Comparison of ENCODE assay signal across 8 cellular contexts in the genomic region with DNA sequence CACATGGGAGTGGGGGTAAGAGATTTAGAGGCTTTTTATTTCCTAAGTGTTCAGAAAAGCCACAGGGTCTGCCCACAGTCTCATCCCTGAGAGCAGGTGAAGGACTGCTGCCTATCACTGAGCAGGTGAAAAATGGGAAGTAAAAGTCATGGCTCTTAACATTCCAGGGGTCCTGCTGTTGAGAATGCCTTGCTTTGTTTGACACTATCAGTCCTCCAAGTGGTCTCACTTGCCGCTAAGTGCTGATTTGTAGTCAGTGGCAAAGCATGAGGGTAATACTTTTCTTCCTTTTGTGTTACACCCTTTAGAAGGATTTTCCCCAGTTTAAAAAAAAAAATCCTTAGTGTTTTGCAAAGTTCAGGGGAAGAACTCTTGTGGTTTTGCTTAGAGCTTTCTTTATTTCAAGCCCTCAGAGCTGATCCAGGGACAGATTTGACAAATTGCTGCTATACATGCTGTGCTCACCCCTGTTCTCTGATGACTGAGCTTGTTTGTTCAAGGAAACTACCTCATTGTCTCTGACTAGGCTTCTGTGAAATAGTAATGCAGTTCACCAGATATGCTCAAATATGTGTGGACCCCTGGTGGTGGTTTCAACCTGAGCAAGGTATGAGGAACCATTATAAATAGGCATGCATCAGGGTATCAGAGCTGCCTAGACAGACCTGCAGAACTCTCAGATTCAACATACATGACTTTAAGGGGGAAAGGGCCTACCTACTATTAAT.
DNase-seq lines count a peak whose midpoint lies in the region; ATAC-seq and TF ChIP-seq lines count a peak whose summit lies in the region.

No MANE protein-coding gene starts in this region.

- TF ChIP-seq EP300 in SK-N-SH (IDR thresholded peaks at IDR 0.05; ENCODE audit: borderline replicate concordance in 1 of 2, low read depth in 1 of 2, low read length in 1 of 2) = no peak

- ATAC-seq in GM19467 (IDR thresholded peaks at IDR 0.05; ENCODE audit: unreplicated experiment) (peak; percentile 86), HG03469 (IDR thresholded peaks at IDR 0.05; ENCODE audit: unreplicated experiment) (peak; percentile 87)

- DNase-seq in AG04450 (ENCODE audit: low read depth, low spot score) = peak; percentile 51
- DNase-seq in SK-N-SH = no peak
- DNase-seq in UCSD-AML1 (lab: John Stamatoyannopoulos, UW; ENCODE audit: unreplicated experiment) = no peak
- DNase-seq in H7 = no peak
- no peak for DNase-seq in HuH-7.5 (ENCODE audit: low spot score)

- H3K27me3 ChIP-seq in AG04450 (ENCODE audit: control insufficient read depth, insufficient read depth, low read length) (no peaks in the 10 kb centered on the region), SK-N-SH (ENCODE audit: insufficient read depth) (peaks cover 17% of the 10 kb centered on the region; the same call in 1 of the 2 replicates), liver (ENCODE audit: control insufficient read depth in 4 of 4, insufficient read depth in 4 of 4, low read length in 3 of 4) (no peaks in the 10 kb centered on the region), H7 (ENCODE audit: control insufficient read depth, insufficient read depth, low read length) (no peaks in the 10 kb centered on the region)

- H3K9ac ChIP-seq in SK-N-SH (no peak overlapping the region), liver (ENCODE audit: low read depth in 1 of 2, low read length in 2 of 2) (no peak overlapping the region)

- no peaks in the 10 kb centered on the region for H3K9me3 ChIP-seq in AG04450 (ENCODE audit: control insufficient read depth, insufficient read depth, low read length)
- H3K9me3 ChIP-seq in SK-N-SH = no peaks in the 10 kb centered on the region
- H3K9me3 ChIP-seq in liver (ENCODE audit: control insufficient read depth in 4 of 4, low read length in 3 of 4) = no peaks in the 10 kb centered on the region

- H3F3A ChIP-seq in SK-N-SH (replicated peaks; ENCODE audit: insufficient read depth) = no peaks in the 10 kb centered on the region

- no peak overlapping the region for H3K27ac ChIP-seq in AG04450 (ENCODE audit: low read depth, low read length)
- H3K27ac ChIP-seq in SK-N-SH (ENCODE audit: low read depth in 2 of 2, low read length in 1 of 2) = no peak overlapping the region
- H3K27ac ChIP-seq in liver (ENCODE audit: low read depth in 1 of 2, low read length in 2 of 2) = no peak overlapping the region

- 43% methylated on average over 1 of the region's 1 CpG for WGBS in SK-N-SH (ENCODE audit: low lambda C conversion rate)
- WGBS in liver = 99% methylated on average over 1 of the region's 1 CpG

- H2AFZ ChIP-seq in SK-N-SH (ENCODE audit: low read depth) = no peak overlapping the region

- H3K4me2 ChIP-seq in SK-N-SH = no peak overlapping the region

- no peaks in the 10 kb centered on the region for H4K20me1 ChIP-seq in SK-N-SH (ENCODE audit: insufficient read depth)

- H3K9me2 ChIP-seq in SK-N-SH = no peaks in the 10 kb centered on the region

- H3K36me3 ChIP-seq in SK-N-SH (replicated peaks in 1 of 2; ENCODE audit: control insufficient read depth in 1 of 2, insufficient read depth in 2 of 2, low read length in 1 of 2) (no peaks in the 10 kb centered on the region), liver (ENCODE audit: control insufficient read depth in 4 of 4, insufficient read depth in 3 of 4, low read depth in 1 of 4, low read length in 3 of 4) (no peaks in the 10 kb centered on the region), H7 (replicated peaks; ENCODE audit: control insufficient read depth, insufficient read depth, low read length) (no peaks in the 10 kb centered on the region)

- CTCF ChIA-PET in AG04450 (lab: Charles Lee) (interaction anchor here (0.6 to 2.2 kb wide), 6 partner anchors 21 to 251 kb away, joined by 3 to 9 read pairs (median 5); no protein-coding TSS in a partner anchor), SK-N-SH (lab: Yijun Ruan, JAX) (interaction anchor here (1.0 kb wide), 1 partner anchor 8 kb away, joined by 3 read pairs; no protein-coding TSS in a partner anchor)

- H3K4me1 ChIP-seq in SK-N-SH (ENCODE audit: control insufficient read depth in 1 of 2, insufficient read depth in 2 of 2, low read depth in 1 of 2, low read length in 1 of 2) (no peaks in the 10 kb centered on the region; a peak in 1 of 4 replicates), liver (ENCODE audit: control insufficient read depth in 4 of 4, insufficient read depth in 4 of 4, low read length in 3 of 4) (peaks cover 7 to 24% (median 18%) of the 10 kb centered on the region in 4 donors)

- H3K79me2 ChIP-seq in SK-N-SH (ENCODE audit: insufficient read depth) = no peaks in the 10 kb centered on the region

- POLR2A ChIA-PET in AG04450 (lab: Yijun Ruan, JAX) = interaction anchor here (0.6 kb wide), 1 partner anchor 92 kb away, joined by 6 read pairs; no protein-coding TSS in a partner anchor
- POLR2A ChIA-PET in SK-N-SH (lab: Yijun Ruan, JAX) = no interaction called here

- H3K4me3 ChIP-seq in AG04450 (ENCODE audit: low read depth, low read length) = no peak overlapping the region
- no peak overlapping the region for H3K4me3 ChIP-seq in SK-N-SH (ENCODE audit: low read depth in 2 of 2, low read length in 1 of 2)
- no peak overlapping the region for H3K4me3 ChIP-seq in liver (ENCODE audit: low read depth in 1 of 3, low read length in 3 of 3)
- H3K4me3 ChIP-seq in H7 (ENCODE audit: insufficient read depth, low read depth, low read length) = no peak overlapping the region

- TF ChIP-seq CTCF in AG04450 (IDR thresholded peaks at IDR 0.05; ENCODE audit: low read depth, low read length) (peak; percentile 54), SK-N-SH (IDR thresholded peaks at IDR 0.05) (peak; percentile 17; the same call in 1 of the 2 replicates), liver (IDR thresholded peaks at IDR 0.05; ENCODE audit: low read depth, low read length, missing input control) (peak; percentile 25)

- no peak for TF ChIP-seq RAD21 in SK-N-SH (IDR thresholded peaks at IDR 0.05; ENCODE audit: low read length)
- TF ChIP-seq RAD21 in liver (IDR thresholded peaks at IDR 0.05) = peak; percentile 48 to 69

TF ChIP-seq in SK-N-SH, 30 proteins besides CTCF, POLR2A, EP300 and RAD21:
- TF ChIP-seq, protein P1, sequence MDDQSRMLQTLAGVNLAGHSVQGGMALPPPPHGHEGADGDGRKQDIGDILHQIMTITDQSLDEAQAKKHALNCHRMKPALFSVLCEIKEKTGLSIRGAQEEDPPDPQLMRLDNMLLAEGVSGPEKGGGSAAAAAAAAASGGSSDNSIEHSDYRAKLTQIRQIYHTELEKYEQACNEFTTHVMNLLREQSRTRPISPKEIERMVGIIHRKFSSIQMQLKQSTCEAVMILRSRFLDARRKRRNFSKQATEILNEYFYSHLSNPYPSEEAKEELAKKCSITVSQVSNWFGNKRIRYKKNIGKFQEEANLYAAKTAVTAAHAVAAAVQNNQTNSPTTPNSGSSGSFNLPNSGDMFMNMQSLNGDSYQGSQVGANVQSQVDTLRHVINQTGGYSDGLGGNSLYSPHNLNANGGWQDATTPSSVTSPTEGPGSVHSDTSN (IDR thresholded peaks at IDR 0.05) = no peak
- no peak for TF ChIP-seq RCOR1 (IDR thresholded peaks at IDR 0.05; ENCODE audit: low read length)
- no peak for TF ChIP-seq GATA2 (CRISPR knock-in tag; IDR thresholded peaks at IDR 0.05)
- TF ChIP-seq, protein P2, sequence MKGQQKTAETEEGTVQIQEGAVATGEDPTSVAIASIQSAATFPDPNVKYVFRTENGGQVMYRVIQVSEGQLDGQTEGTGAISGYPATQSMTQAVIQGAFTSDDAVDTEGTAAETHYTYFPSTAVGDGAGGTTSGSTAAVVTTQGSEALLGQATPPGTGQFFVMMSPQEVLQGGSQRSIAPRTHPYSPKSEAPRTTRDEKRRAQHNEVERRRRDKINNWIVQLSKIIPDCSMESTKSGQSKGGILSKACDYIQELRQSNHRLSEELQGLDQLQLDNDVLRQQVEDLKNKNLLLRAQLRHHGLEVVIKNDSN (IDR thresholded peaks at IDR 0.05; ENCODE audit: borderline replicate concordance, low read depth) = no peak
- TF ChIP-seq JUND (IDR thresholded peaks at IDR 0.05) = no peak
- no peak for TF ChIP-seq POLR2AphosphoS5 (IDR thresholded peaks at IDR 0.05; ENCODE audit: low read depth, low read length)
- TF ChIP-seq RFX5 (IDR thresholded peaks at IDR 0.05; ENCODE audit: low read length) = no peak
- TF ChIP-seq YY1 (IDR thresholded peaks at IDR 0.05; ENCODE audit: low read depth) = no peak
- no peak for TF ChIP-seq TAF1 (IDR thresholded peaks at IDR 0.05; ENCODE audit: borderline replicate concordance, low read depth, low read length)

TF ChIP-seq in liver, 16 proteins besides CTCF, POLR2A, EP300 and RAD21:
- no peak for TF ChIP-seq JUND (IDR thresholded peaks at IDR 0.05)
- TF ChIP-seq NR2F2 (IDR thresholded peaks at IDR 0.05) = no peak
- TF ChIP-seq RXRA (IDR thresholded peaks at IDR 0.05) = no peak
- TF ChIP-seq HNF4G (IDR thresholded peaks at IDR 0.05) = no peak
- no peak for TF ChIP-seq SP1 (IDR thresholded peaks at IDR 0.05)
- TF ChIP-seq HNF4A (conservative IDR thresholded peaks at IDR 0.05) = no peak
- no peak for TF ChIP-seq FOXA1 (IDR thresholded peaks at IDR 0.05)
- no peak for TF ChIP-seq TAF1 (conservative IDR thresholded peaks at IDR 0.05)
- TF ChIP-seq YY1 (IDR thresholded peaks at IDR 0.05) = no peak
- TF ChIP-seq, protein P3, sequence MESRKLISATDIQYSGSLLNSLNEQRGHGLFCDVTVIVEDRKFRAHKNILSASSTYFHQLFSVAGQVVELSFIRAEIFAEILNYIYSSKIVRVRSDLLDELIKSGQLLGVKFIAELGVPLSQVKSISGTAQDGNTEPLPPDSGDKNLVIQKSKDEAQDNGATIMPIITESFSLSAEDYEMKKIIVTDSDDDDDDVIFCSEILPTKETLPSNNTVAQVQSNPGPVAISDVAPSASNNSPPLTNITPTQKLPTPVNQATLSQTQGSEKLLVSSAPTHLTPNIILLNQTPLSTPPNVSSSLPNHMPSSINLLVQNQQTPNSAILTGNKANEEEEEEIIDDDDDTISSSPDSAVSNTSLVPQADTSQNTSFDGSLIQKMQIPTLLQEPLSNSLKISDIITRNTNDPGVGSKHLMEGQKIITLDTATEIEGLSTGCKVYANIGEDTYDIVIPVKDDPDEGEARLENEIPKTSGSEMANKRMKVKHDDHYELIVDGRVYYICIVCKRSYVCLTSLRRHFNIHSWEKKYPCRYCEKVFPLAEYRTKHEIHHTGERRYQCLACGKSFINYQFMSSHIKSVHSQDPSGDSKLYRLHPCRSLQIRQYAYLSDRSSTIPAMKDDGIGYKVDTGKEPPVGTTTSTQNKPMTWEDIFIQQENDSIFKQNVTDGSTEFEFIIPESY (IDR thresholded peaks at IDR 0.05) = no peak
- no peak for TF ChIP-seq FOXA2 (IDR thresholded peaks at IDR 0.05)
